In the genomic region with DNA sequence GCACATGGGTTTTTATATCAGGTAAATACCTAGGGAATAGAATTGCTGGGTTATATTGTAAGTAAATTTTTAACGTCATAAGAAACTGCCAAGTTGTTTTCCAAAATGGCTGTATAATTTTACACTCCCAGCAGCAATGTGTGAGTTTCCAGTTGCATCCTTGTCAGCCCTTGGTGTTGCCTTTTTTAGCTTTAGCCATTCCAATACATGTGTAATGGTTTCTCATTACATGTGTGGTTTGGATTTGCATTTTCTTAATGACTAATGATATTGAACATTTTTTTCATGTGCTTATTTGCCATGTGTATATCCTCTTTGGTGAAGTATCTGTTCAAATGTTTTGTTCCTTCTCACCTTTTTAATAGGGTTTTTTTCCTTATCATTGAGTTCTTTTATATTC, we compare ENCODE assay signal across 20 cellular contexts.
DNase-seq lines count a peak whose midpoint lies in the region; ATAC-seq, FAIRE-seq and TF ChIP-seq lines count a peak whose summit lies in the region.
"Had no signal": no experiment of that assay in that cellular context is flagged by ENCODE, and none has a peak within 500 bp of the region (broad histone marks: within the 10 kb centered on the region; RNA-seq: fewer than 3 reads in every experiment).

No MANE protein-coding gene starts in this region.

- DNase-seq in HepG2 (ENCODE audit: low spot score) (no peak), right lobe of liver (no peak), LHCN-M2 (ENCODE audit: low read depth) (peak; percentile 59), foreskin fibroblast (peak; percentile 17 to 40), tibial artery (no peak), foreskin melanocyte (no peak), NCI-H1092 treated with DMSO at 0.1 percent for 48 hours (lab: John Stamatoyannopoulos, UW) (no peak), transverse colon (no peak)
- DNase-seq: CD8-positive, alpha-beta T cell; COR-L47; DMS153; DMS79 treated with DMSO at 0.1 percent for 48 hours; GF-D8; HFFc6; KG1 had no signal

- intact Hi-C loops in HepG2 (cut with micrococcal nuclease; ENCODE audit: unreplicated experiment) (loop anchor here (10.0 kb wide), 2 partner anchors 124 to 174 kb away; no protein-coding TSS in a partner anchor), right lobe of liver (cut with DNase I) (no loop called here), tibial artery (cut with DNase I; ENCODE audit: low total_unique reads) (no loop called here), transverse colon (cut with DNase I; ENCODE audit: low total_unique reads) (no loop called here)

- CTCF ChIA-PET in HepG2 (lab: Yijun Ruan, JAX; ENCODE audit: low intra/inter-chr PET ratio, low total read pairs) = no interaction called here

- H3K36me3 ChIP-seq in HepG2 (replicated peaks in 1 of 2; ENCODE audit: control insufficient read depth in 1 of 2, insufficient read depth in 2 of 2, low read length in 2 of 2) = peaks cover 5 to 34% of the 10 kb centered on the region in 2 experiments
- H3K36me3 ChIP-seq in right lobe of liver = no peaks in the 10 kb centered on the region
- H3K36me3 ChIP-seq in tibial artery = peaks cover 0 to 32% (median 27%) of the 10 kb centered on the region in 3 donors
- no peaks in the 10 kb centered on the region for H3K36me3 ChIP-seq in transverse colon

- FAIRE-seq in HepG2 (lab: Jason Lieb, UNC) = no peak
- FAIRE-seq: D721Med, H1 had no signal

- no peaks in the 10 kb centered on the region for H4K20me1 ChIP-seq in HepG2 (ENCODE audit: insufficient read depth, low read length)

- H2AFZ ChIP-seq in HepG2 (ENCODE audit: low read length) = no peak overlapping the region

- POLR2A ChIA-PET in HepG2 (lab: Yijun Ruan, JAX) = no interaction called here

- H3K4me2 ChIP-seq in HepG2 (ENCODE audit: low read depth, low read length) = no peak overlapping the region

- H3K9ac ChIP-seq in HepG2 (ENCODE audit: insufficient read depth, low read depth, low read length) = no peak overlapping the region

- ATAC-seq in HepG2 (no peak), right lobe of liver (no peak)
- ATAC-seq: CD8-positive, alpha-beta T cell had no signal

- 100% methylated on average over 1 of the region's 1 CpG for WGBS in HepG2 (ENCODE audit: low lambda C conversion rate)
- 73% methylated on average over 1 of the region's 1 CpG for WGBS in right lobe of liver (ENCODE audit: insufficient coverage, low coverage, low lambda C conversion rate, missing lambda C conversion rate)
- 78 to 81% methylated on average over 1 of the region's 1 CpG for WGBS in transverse colon (ENCODE audit: low coverage in 1 of 2), 2 donors

- no peak for TF ChIP-seq POLR2A in HepG2 (IDR thresholded peaks at IDR 0.05; ENCODE audit: insufficient read depth in 1 of 2, low read depth in 2 of 2, low read length in 2 of 2)
- TF ChIP-seq POLR2A in right lobe of liver (IDR thresholded peaks at IDR 0.05) = no peak
- no peak for TF ChIP-seq POLR2A in transverse colon (IDR thresholded peaks at IDR 0.05)

- H3K4me1 ChIP-seq in HepG2 (ENCODE audit: insufficient read depth, low read length) (no peaks in the 10 kb centered on the region), right lobe of liver (no peaks in the 10 kb centered on the region), tibial artery (no peaks in the 10 kb centered on the region), transverse colon (peaks cover 0 to 6% (median 0%) of the 10 kb centered on the region in 4 donors)
- H3K4me1 ChIP-seq: HAP-1 had no signal

- no peak for TF ChIP-seq EP300 in HepG2 (IDR thresholded peaks at IDR 0.05; ENCODE audit: low read depth in 2 of 2, low read length in 2 of 2)
- TF ChIP-seq EP300 in HepG2 (CRISPR knock-in tag; IDR thresholded peaks at IDR 0.05; ENCODE audit: borderline replicate concordance) = no peak
- no peak for TF ChIP-seq EP300 in transverse colon (IDR thresholded peaks at IDR 0.05; ENCODE audit: low read depth)

- H3K4me3 ChIP-seq in HepG2 (replicated peaks in 1 of 3; ENCODE audit: insufficient read depth in 1 of 3, low read depth in 2 of 3, low read length in 3 of 3) (no peak overlapping the region), right lobe of liver (no peak overlapping the region), foreskin fibroblast (ENCODE audit: low read depth in 1 of 2, low read length in 2 of 2) (no peak overlapping the region), tibial artery (no peak overlapping the region), transverse colon (no peak overlapping the region)
- H3K4me3 ChIP-seq: HAP-1 had no signal

- H3K27ac ChIP-seq in HepG2 (ENCODE audit: extremely low read length, insufficient read depth, low read length) (no peak overlapping the region), right lobe of liver (no peak overlapping the region), tibial artery (no peak overlapping the region), transverse colon (no peak overlapping the region)
- H3K27ac ChIP-seq: 22Rv1, HL-60 had no signal

- in situ Hi-C loops in HepG2 (cut with HindIII; ENCODE audit: extremely low pct_ligation_motif_present, low pct_unique_long_range_greater_than_20kb) = no loop called here
- in situ Hi-C loops in transverse colon (cut with MboI; ENCODE audit: low pct_ligation_motif_present in 1 of 4, low pct_unique_long_range_greater_than_20kb in 1 of 4, low sequenced_read_pairs in 3 of 4) = no loop called here

- H3K79me2 ChIP-seq in HepG2 (ENCODE audit: insufficient read depth, low read length) = no peaks in the 10 kb centered on the region

- no TSS peak for BruUV-seq in HepG2 (replicated peaks; lab: Mats Ljungman, UMichigan)

- no peak for TF ChIP-seq RAD21 in HepG2 (CRISPR knock-in tag; IDR thresholded peaks at IDR 0.05)

- TF ChIP-seq CTCF in HepG2 (CRISPR knock-in tag; IDR thresholded peaks at IDR 0.05) (no peak), right lobe of liver (IDR thresholded peaks at IDR 0.05) (no peak), foreskin fibroblast (IDR thresholded peaks at IDR 0.05; ENCODE audit: low read depth, low read length) (no peak), tibial artery (IDR thresholded peaks at IDR 0.05) (no peak), transverse colon (IDR thresholded peaks at IDR 0.05) (no peak)

- H3K27me3 ChIP-seq in HepG2 (ENCODE audit: control insufficient read depth in 1 of 2, insufficient read depth in 2 of 2, low read length in 2 of 2) (no peaks in the 10 kb centered on the region), right lobe of liver (no peaks in the 10 kb centered on the region), tibial artery (no peaks in the 10 kb centered on the region), transverse colon (no peaks in the 10 kb centered on the region)

- no peaks in the 10 kb centered on the region for H3K9me3 ChIP-seq in HepG2 (ENCODE audit: low read length)
- H3K9me3 ChIP-seq in right lobe of liver = no peaks in the 10 kb centered on the region
- H3K9me3 ChIP-seq in tibial artery = no peaks in the 10 kb centered on the region
- no peaks in the 10 kb centered on the region for H3K9me3 ChIP-seq in transverse colon
- H3K9me3 ChIP-seq: HAP-1 had no signal

TF ChIP-seq in HepG2, 621 proteins besides CTCF, POLR2A, EP300 and RAD21:
- TF ChIP-seq ZNF7 (CRISPR knock-in tag; IDR thresholded peaks at IDR 0.05) (0 out of 2 replicates have a peak, but pooled peaks have one; percentile 37), ZNF749 (CRISPR knock-in tag; IDR thresholded peaks at IDR 0.05; ENCODE audit: borderline replicate concordance) (no peak)

Comparison
In these comparisons a context has a peak if more than half of its experiments do, and no peak if none do; other contexts are left out.
1. DNase-seq: peak in LHCN-M2 (single experiment) and foreskin fibroblast (2 of 2); none in HepG2 (single experiment), right lobe of liver (0 of 3), tibial artery (0 of 2), foreskin melanocyte (single experiment), NCI-H1092 treated with DMSO at 0.1 percent for 48 hours (single experiment) and transverse colon (single experiment).